9 cellular contexts compared by ENCODE assay signal in the genomic region with DNA sequence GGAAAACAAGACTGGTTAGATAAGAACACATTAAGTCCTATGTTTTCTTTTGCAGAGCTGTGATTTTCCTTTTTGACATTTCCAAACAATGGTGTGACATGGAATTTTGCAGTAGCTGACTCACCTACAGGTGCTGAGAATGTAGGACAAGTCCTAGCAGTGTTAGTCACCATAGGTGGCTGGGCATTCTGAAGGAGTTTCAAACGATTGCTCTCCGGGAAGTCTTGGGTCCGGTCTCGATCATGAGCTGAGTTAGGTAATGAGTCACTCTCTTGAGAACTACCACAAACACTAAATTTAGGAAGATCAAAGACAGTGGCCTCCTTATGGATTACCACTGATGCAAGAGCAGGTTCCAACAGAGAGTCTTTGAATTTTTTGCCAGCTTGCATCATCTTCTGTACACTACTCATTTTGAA. TPM values are rescaled to one million over a fixed set of nuclear protein-coding genes. Genes with fewer than 3 reads are reported as not detected.
DNase-seq lines count a peak whose midpoint lies in the region; ATAC-seq and TF ChIP-seq lines count a peak whose summit lies in the region.
"Had no signal": no experiment of that assay in that cellular context is flagged by ENCODE, and none has a peak within 500 bp of the region (broad histone marks: within the 10 kb centered on the region; RNA-seq: fewer than 3 reads in every experiment).

No MANE protein-coding gene starts in this region.

- peak; percentile 45 for ATAC-seq in GM18861 (IDR thresholded peaks at IDR 0.05; ENCODE audit: unreplicated experiment)
- peak; percentile 33 for ATAC-seq in HG02798 (IDR thresholded peaks at IDR 0.05; ENCODE audit: poor library complexity, unreplicated experiment)
- peak; percentile 78 for ATAC-seq in left lung
- ATAC-seq in GM21423 (IDR thresholded peaks at IDR 0.05; ENCODE audit: unreplicated experiment): no peak

- no peaks in the 10 kb centered on the region for H3K9me3 ChIP-seq in left lung
- H3K9me3 ChIP-seq: suprapubic skin had no signal

- no peak for TF ChIP-seq CTCF in left lung (IDR thresholded peaks at IDR 0.05)

- intact Hi-C loops in left lung (cut with DNase I) (no loop called here), cardiac septum (cut with DNase I) (no loop called here)

- H3K27me3 ChIP-seq in left lung: no peaks in the 10 kb centered on the region
- H3K27me3 ChIP-seq: suprapubic skin had no signal

- peaks cover 0 to 13% of the 10 kb centered on the region in 2 donors for H3K4me1 ChIP-seq in left lung

- peaks cover 0 to 26% of the 10 kb centered on the region in 2 donors for H3K36me3 ChIP-seq in left lung

- peak overlapping the region in 1 of 2 donors; percentile 5 for H3K27ac ChIP-seq in left lung
- H3K27ac ChIP-seq: suprapubic skin had no signal

- DNase-seq in SW480 (ENCODE audit: low spot score) (peak; percentile 91), left lung (peak in 1 of 2 donors; percentile 51), GM19238 (ENCODE audit: insufficient read length, low spot score) (no peak), UCSD-AML1 (lab: John Stamatoyannopoulos, UW; ENCODE audit: unreplicated experiment) (no peak), cardiac septum (ENCODE audit: low spot score) (no peak)

- no peak overlapping the region for H3K4me3 ChIP-seq in left lung
- H3K4me3 ChIP-seq: suprapubic skin had no signal

RNA-seq across cellular contexts. Expression of a gene that starts 3.6 kb away (rescaled TPM):
- total RNA-seq in left lung (10 to 100 TPM; 12.0 to 13.5 TPM), cardiac septum (2.6 TPM)
